Comparison of ENCODE assay signal across 2 cellular contexts in genomic region chr2:24832526-24832925, GRCh38.
TF ChIP-seq lines count a peak whose summit lies in the region.

No MANE protein-coding gene starts in this region.

TF ChIP-seq in H1, 55 proteins besides CTCF, POLR2A, EP300 and RAD21:
- TF ChIP-seq CTBP2 (IDR thresholded peaks at IDR 0.05; ENCODE audit: borderline replicate concordance, insufficient read depth, insufficient read length, low read length): no peak
- TF ChIP-seq CEBPB (IDR thresholded peaks at IDR 0.05; ENCODE audit: low read depth, low read length): no peak
- TF ChIP-seq SRF (IDR thresholded peaks at IDR 0.05; ENCODE audit: low read depth, low read length): no peak
- no peak for TF ChIP-seq TAF7 (optimal IDR thresholded peaks at IDR 0.05; ENCODE audit: borderline replicate concordance, low read depth, low read length)
- TF ChIP-seq BCL11A (IDR thresholded peaks at IDR 0.05; ENCODE audit: low read depth in 2 of 2, low read length in 2 of 2): no peak
- TF ChIP-seq TCF12 (IDR thresholded peaks at IDR 0.05; ENCODE audit: low read depth, low read length): no peak
- TF ChIP-seq BACH1 (IDR thresholded peaks at IDR 0.05; ENCODE audit: low read length): no peak
- no peak for TF ChIP-seq CHD7 (IDR thresholded peaks at IDR 0.05; ENCODE audit: insufficient replicate concordance, low read length)
- no peak for TF ChIP-seq BRCA1 (IDR thresholded peaks at IDR 0.05; ENCODE audit: low read depth, low read length)

TF ChIP-seq in SK-N-SH, 30 proteins besides CTCF, POLR2A, EP300 and RAD21:
- TF ChIP-seq FOXJ3 (CRISPR knock-in tag; IDR thresholded peaks at IDR 0.05) (no peak), RXRA (IDR thresholded peaks at IDR 0.05; ENCODE audit: borderline replicate concordance, low read depth) (no peak), SMC3 (IDR thresholded peaks at IDR 0.05; ENCODE audit: low read depth, low read length) (no peak), FOXM1 (IDR thresholded peaks at IDR 0.05; ENCODE audit: low read depth) (no peak), CHD2 (IDR thresholded peaks at IDR 0.05; ENCODE audit: low read length, partially characterized antibody) (no peak), EZH2phosphoT487 (IDR thresholded peaks at IDR 0.05; ENCODE audit: borderline replicate concordance, low read depth) (no peak), USF1 (IDR thresholded peaks at IDR 0.05; ENCODE audit: borderline replicate concordance, low read depth) (no peak), TCF12 (IDR thresholded peaks at IDR 0.05) (no peak), RFX5 (IDR thresholded peaks at IDR 0.05; ENCODE audit: low read length) (no peak), SIN3A (IDR thresholded peaks at IDR 0.05; ENCODE audit: borderline replicate concordance, low read depth, low read length) (no peak), IRF3 (IDR thresholded peaks at IDR 0.05; ENCODE audit: low read depth, low read length) (no peak), GATA2 (CRISPR knock-in tag; IDR thresholded peaks at IDR 0.05) (no peak), ELF1 (IDR thresholded peaks at IDR 0.05) (no peak), ZBTB33 (IDR thresholded peaks at IDR 0.05; ENCODE audit: borderline replicate concordance, low read depth) (no peak), REST (IDR thresholded peaks at IDR 0.05; ENCODE audit: low read depth, low read length) (no peak), NFIC (IDR thresholded peaks at IDR 0.05; ENCODE audit: borderline replicate concordance) (no peak), POLR2AphosphoS5 (IDR thresholded peaks at IDR 0.05; ENCODE audit: low read depth, low read length) (no peak)
